ENCODE assay signal across 24 cellular contexts in the genomic region with DNA sequence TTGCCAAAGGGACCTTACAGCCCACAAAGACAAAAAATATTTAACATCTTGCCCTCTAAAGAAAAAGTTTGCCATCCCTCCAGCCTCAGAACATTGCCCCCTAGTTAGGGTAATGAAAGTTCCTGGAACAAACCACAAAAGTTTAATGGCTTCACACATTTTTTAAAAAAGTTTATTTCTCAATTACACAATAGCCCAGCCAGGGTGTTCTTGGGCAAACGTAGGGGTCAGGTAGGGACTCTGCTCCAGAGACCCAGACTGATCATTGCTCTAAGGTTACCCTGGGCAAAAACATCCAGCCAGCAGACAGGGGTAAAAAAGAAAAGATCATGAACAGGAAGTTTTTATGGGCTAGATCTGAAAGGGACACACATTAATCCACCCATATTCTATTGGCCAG. TPM values are rescaled to one million over a fixed set of nuclear protein-coding genes. Genes with fewer than 3 reads are reported as not detected.
"Had no signal": no experiment of that assay in that cellular context is flagged by ENCODE, and none has a peak within 500 bp of the region (broad histone marks: within the 10 kb centered on the region; RNA-seq: fewer than 3 reads in every experiment).

No MANE protein-coding gene starts in this region.

- H3K4me3 Mint-ChIP-seq: dendritic cell treated with granulocyte-macrophage colony-stimulating factor and Interleukin-4, amounts not matched to agents 40 ng/mL and 50 ng/mL, for 4 days; effector memory CD8-positive, alpha-beta T cell; mesothelial cell of epicardium; naive B cell had no signal

- H3K9me3 Mint-ChIP-seq: dendritic cell treated with granulocyte-macrophage colony-stimulating factor and Interleukin-4, amounts not matched to agents 40 ng/mL and 50 ng/mL, for 4 days; effector memory CD8-positive, alpha-beta T cell had no signal

- ATAC-seq: effector memory CD8-positive, alpha-beta T cell; gastrocnemius medialis; heart right ventricle; left cardiac atrium; lower lobe of right lung; mucosa of descending colon had no signal

- H3K27ac ChIP-seq: colonic mucosa, esophagus muscularis mucosa, gastrocnemius medialis, heart right ventricle, left ventricle myocardium inferior, lower lobe of right lung had no signal

- H3K36me3 ChIP-seq: colonic mucosa, esophagus muscularis mucosa, gastrocnemius medialis, heart right ventricle, left ventricle myocardium inferior, lower lobe of right lung had no signal

- H3K4me3 ChIP-seq: colonic mucosa, esophagus muscularis mucosa, gastrocnemius medialis, heart right ventricle, left ventricle myocardium inferior, lower lobe of right lung, mucosa of descending colon had no signal

- DNase-seq: colonic mucosa; cortex of kidney; effector CD8-positive, alpha-beta T cell; effector memory CD8-positive, alpha-beta T cell; foreskin fibroblast; foreskin melanocyte; gastrocnemius medialis; glutamatergic neuron; head of caudate nucleus; heart right ventricle; hippocampal formation; left cardiac atrium; left ventricle myocardium inferior; lower lobe of right lung; mesenchymal stem cell; mucosa of descending colon; naive B cell had no signal

- H3K27ac Mint-ChIP-seq: dendritic cell treated with granulocyte-macrophage colony-stimulating factor and Interleukin-4, amounts not matched to agents 40 ng/mL and 50 ng/mL, for 4 days; effector memory CD8-positive, alpha-beta T cell; mesothelial cell of epicardium had no signal

- H3K36me3 Mint-ChIP-seq: mesothelial cell of epicardium, naive B cell had no signal

- H3K9me3 ChIP-seq: colonic mucosa, esophagus muscularis mucosa, gastrocnemius medialis, heart right ventricle, left ventricle myocardium inferior, lower lobe of right lung, mucosa of descending colon had no signal

RNA-seq across cellular contexts. Expression of gene ISM1, which starts 4.5 kb away (rescaled TPM):
- total RNA-seq: endothelial cell of umbilical vein, kidney epithelial cell, lung microvascular endothelial cell, myocyte had no signal
- polyA plus RNA-seq: endothelial cell of umbilical vein had no signal
